18 cellular contexts compared by ENCODE assay signal in the genomic region with DNA sequence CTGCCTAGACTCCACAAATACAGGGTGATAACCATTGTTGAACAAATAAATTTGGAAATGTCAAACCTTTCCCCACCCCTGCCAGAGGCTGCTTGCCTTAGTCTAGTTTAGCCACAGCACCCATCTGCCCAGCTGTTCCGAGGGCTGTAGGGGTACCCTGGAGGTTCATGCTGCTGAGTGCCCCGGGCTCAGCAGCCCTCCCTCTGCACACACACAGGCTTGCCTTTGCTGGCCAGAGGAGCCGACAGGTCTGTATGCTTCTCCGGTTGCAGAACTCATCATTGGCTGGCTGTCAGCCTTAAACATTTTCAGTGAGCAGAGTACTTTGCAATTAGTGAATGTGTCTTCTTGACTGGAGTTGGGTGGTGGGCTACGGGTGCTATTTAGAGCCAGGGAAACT.
"Had no signal": no experiment of that assay in that cellular context is flagged by ENCODE, and none has a peak within 500 bp of the region (broad histone marks: within the 10 kb centered on the region; RNA-seq: fewer than 3 reads in every experiment).

No MANE protein-coding gene starts in this region.

- ATAC-seq: esophagus mucosa; heart right ventricle; left lobe of liver; mucosa of descending colon; naive thymus-derived CD8-positive, alpha-beta T cell; sciatic nerve; stimulated activated naive B cell treated with anti-CD40 and anti-IgM and Interleukin-4, amounts not matched to agents 10 μg/mL and 1 μg/mL and 100 μg/mL, for 72 hours; stimulated activated naive CD8-positive, alpha-beta T cell treated with anti-CD3 and anti-CD28 coated beads, Interleukin-15, amount 100 ng/mL, for 72 hours had no signal

- H3K9me3 ChIP-seq: heart right ventricle, mucosa of descending colon, neutrophil, thoracic aorta, transverse colon had no signal

- H3K4me3 ChIP-seq: heart right ventricle, mucosa of descending colon, skin epidermis, thoracic aorta, transverse colon had no signal

- H3K27ac ChIP-seq: heart right ventricle, neutrophil, skin epidermis, thoracic aorta, transverse colon had no signal

- H3K27me3 Mint-ChIP-seq: naive thymus-derived CD8-positive, alpha-beta T cell; stimulated activated naive B cell treated with anti-CD40 and anti-IgM and Interleukin-4, amounts not matched to agents 10 μg/mL and 1 μg/mL and 100 μg/mL, for 72 hours; stimulated activated naive CD8-positive, alpha-beta T cell treated with anti-CD3 and anti-CD28 coated beads, Interleukin-15, amount 100 ng/mL, for 72 hours had no signal

- H3K9me3 Mint-ChIP-seq: naive thymus-derived CD8-positive, alpha-beta T cell; stimulated activated naive B cell treated with anti-CD40 and anti-IgM and Interleukin-4, amounts not matched to agents 10 μg/mL and 1 μg/mL and 100 μg/mL, for 72 hours; stimulated activated naive CD8-positive, alpha-beta T cell treated with anti-CD3 and anti-CD28 coated beads, Interleukin-15, amount 100 ng/mL, for 72 hours had no signal

- H3K27ac Mint-ChIP-seq: naive thymus-derived CD8-positive, alpha-beta T cell; stimulated activated naive B cell treated with anti-CD40 and anti-IgM and Interleukin-4, amounts not matched to agents 10 μg/mL and 1 μg/mL and 100 μg/mL, for 72 hours had no signal

- H3K4me3 Mint-ChIP-seq: naive thymus-derived CD8-positive, alpha-beta T cell; stimulated activated naive B cell treated with anti-CD40 and anti-IgM and Interleukin-4, amounts not matched to agents 10 μg/mL and 1 μg/mL and 100 μg/mL, for 72 hours; stimulated activated naive CD8-positive, alpha-beta T cell treated with anti-CD3 and anti-CD28 coated beads, Interleukin-15, amount 100 ng/mL, for 72 hours had no signal

- DNase-seq: effector memory CD4-positive, alpha-beta T cell; heart right ventricle; hypothalamus; kidney glomerular epithelial cell; mammary epithelial cell; mucosa of descending colon; naive thymus-derived CD8-positive, alpha-beta T cell; stimulated activated CD4-positive, alpha-beta T cell treated with anti-CD3 and anti-CD28 coated beads, Interleukin-2, amount 100 ng/mL, for 24 hours; stimulated activated CD4-positive, alpha-beta T cell treated with anti-CD3 and anti-CD28 coated beads, Interleukin-4, amount 100 ng/mL, for 4 hours; stimulated activated naive B cell treated with anti-CD40 and anti-IgM and Interleukin-4, amounts not matched to agents 10 μg/mL and 1 μg/mL and 100 μg/mL, for 72 hours; stimulated activated naive CD8-positive, alpha-beta T cell treated with anti-CD3 and anti-CD28 coated beads, Interleukin-15, amount 100 ng/mL, for 72 hours; transverse colon had no signal

- H3K27me3 ChIP-seq: heart right ventricle, neutrophil, transverse colon had no signal
